In genomic region chr21:21236981-21237380, GRCh38 we compare ENCODE assay signal across 19 cellular contexts.
"Had no signal": no experiment of that assay in that cellular context is flagged by ENCODE, and none has a peak within 500 bp of the region (broad histone marks: within the 10 kb centered on the region; RNA-seq: fewer than 3 reads in every experiment).

No MANE protein-coding gene starts in this region.

- H3K4me2 ChIP-seq: SK-N-SH had no signal

- H3K9ac ChIP-seq: SK-N-SH had no signal

- H3K36me3 ChIP-seq: MG63 had no signal

- H3K9me3 ChIP-seq: MG63, SK-N-SH had no signal

- H3K4me3 ChIP-seq: MG63 had no signal

- FAIRE-seq: HepG2, RCC 7860 had no signal

- H3K27me3 ChIP-seq: MG63 had no signal

- DNase-seq: IMR-90, Karpas-422, KG1, MG63, NCI-H1092 treated with DMSO at 0.1 percent for 48 hours, NCI-H1436, NCI-H187, NCI-H2029, NCI-H2081 treated with DMSO at 0.1 percent for 48 hours, NCI-H2171 treated with DMSO at 0.1 percent for 48 hours, NCI-H345, NCI-H446 treated with DMSO at 0.1 percent for 48 hours, NCI-H510A treated with DMSO at 0.1 percent for 48 hours, NCI-H526, Right ventricle myocardium superior, RPMI8226, SK-N-SH had no signal

- H3K9me2 ChIP-seq: SK-N-SH had no signal
